8 cellular contexts compared by ENCODE assay signal in the genomic region with DNA sequence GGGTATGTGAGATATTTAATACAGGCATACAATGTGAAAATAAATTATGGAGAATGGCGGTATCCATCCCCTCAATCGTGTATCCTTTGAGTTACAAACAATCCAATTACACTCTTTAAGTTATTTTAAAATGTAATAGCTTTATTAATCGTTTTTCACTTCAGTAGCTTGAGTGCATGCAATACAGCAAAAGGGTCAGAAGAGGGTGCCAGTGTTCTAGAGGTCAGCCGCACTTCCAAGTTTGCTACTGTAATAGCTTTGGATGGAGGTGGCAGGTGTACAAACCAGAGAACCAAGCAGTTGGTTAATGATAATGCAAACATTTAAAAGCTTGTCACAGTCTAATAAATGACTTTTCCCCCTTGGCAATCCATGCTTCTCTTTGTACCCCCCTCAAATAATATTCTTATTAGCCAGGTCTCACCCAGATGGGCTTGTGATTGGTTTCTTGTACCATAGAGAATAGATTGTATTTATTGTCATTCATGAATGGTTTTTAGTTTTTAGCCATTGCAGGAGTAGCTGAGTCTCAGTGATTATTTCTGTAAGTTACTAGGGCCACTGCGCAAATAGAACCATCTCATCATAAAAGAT.
DNase-seq lines count a peak whose midpoint lies in the region; ATAC-seq and TF ChIP-seq lines count a peak whose summit lies in the region.

No MANE protein-coding gene starts in this region.

- DNase-seq in AG04449 (ENCODE audit: low read depth, low spot score) (peak; percentile 19), HAP-1 (ENCODE audit: low spot score in 2 of 2) (peak; percentile 49 to 78), NCI-H524 (lab: John Stamatoyannopoulos, UW) (peak; percentile 2 to 65), dedifferentiated amniotic fluid mesenchymal stem cell (ENCODE audit: extremely low spot score) (peak; percentile 69), right lobe of liver (peak in 2 of 3 donors; percentile 44 to 69), middle frontal gyrus (ENCODE audit: extremely low spot score, low spot score) (no peak)
- DNase-seq in activated CD4-positive, alpha-beta T cell treated with anti-CD3 and anti-CD28 coated beads for 48 hours, result peak; percentile 78
- peak; percentile 38 to 53 (median 43) for DNase-seq in stimulated activated CD4-positive, alpha-beta T cell treated with anti-CD3 and anti-CD28 coated beads, TNF-alpha, amount 100 ng/mL, for 48 hours (ENCODE audit: low read depth in 3 of 3)

- CTCF ChIA-PET in AG04449 (lab: Yijun Ruan, JAX), result interaction anchor here (0.6 to 8.4 kb wide), 108 partner anchors 9 to 822 kb away, joined by 3 to 207 read pairs (median 5); a partner anchor contains a TSS

- no peak for TF ChIP-seq POLR2A in right lobe of liver (IDR thresholded peaks at IDR 0.05)

- no peak overlapping the region for H3K4me3 ChIP-seq in AG04449 (ENCODE audit: low read depth, low read length)
- no peak overlapping the region for H3K4me3 ChIP-seq in HAP-1
- H3K4me3 ChIP-seq in right lobe of liver, result no peak overlapping the region

- in situ Hi-C loops in HAP-1 (cut with MboI; ENCODE audit: low sequenced_read_pairs), result no loop called here

- no peak overlapping the region for H3K27ac ChIP-seq in right lobe of liver

- H3K27me3 ChIP-seq in HAP-1 (ENCODE audit: low read depth) (no peaks in the 10 kb centered on the region), right lobe of liver (no peaks in the 10 kb centered on the region)

- H3K9me3 ChIP-seq in HAP-1, result no peaks in the 10 kb centered on the region
- no peaks in the 10 kb centered on the region for H3K9me3 ChIP-seq in right lobe of liver

- TF ChIP-seq CTCF in AG04449 (IDR thresholded peaks at IDR 0.05; ENCODE audit: insufficient read depth, low read length, missing control alignments) (peak; percentile 83), right lobe of liver (IDR thresholded peaks at IDR 0.05) (peak; percentile 93 to 96 (median 94))

- no peaks in the 10 kb centered on the region for H3K4me1 ChIP-seq in HAP-1
- H3K4me1 ChIP-seq in right lobe of liver, result no peaks in the 10 kb centered on the region

- POLR2A ChIA-PET in AG04449 (lab: Yijun Ruan, JAX), result interaction anchor here (0.6 to 1.2 kb wide), 5 partner anchors 238 to 474 kb away, joined by 3 to 5 read pairs (median 3); no protein-coding TSS in a partner anchor

- intact Hi-C loops in right lobe of liver (cut with DNase I), result loop anchor here in 1 of 2 donors (10.0 kb wide), 1 partner anchor 467 kb away; no protein-coding TSS in a partner anchor

- WGBS in right lobe of liver (ENCODE audit: insufficient coverage, low coverage, low lambda C conversion rate, missing lambda C conversion rate), result 21% methylated on average over 5 of the region's 5 CpGs

- peak; percentile 90 to 96 (median 94) for ATAC-seq in right lobe of liver

- H3K36me3 ChIP-seq in HAP-1 (replicated peaks), result no peaks in the 10 kb centered on the region; the same call in 1 of the 2 replicates
- peaks cover 0 to under 1% (median 0%) of the 10 kb centered on the region in 4 donors for H3K36me3 ChIP-seq in right lobe of liver
